ENCODE assay signal across 8 cellular contexts in genomic region chr3:179653777-179654117, GRCh38. TPM values are rescaled to one million over a fixed set of nuclear protein-coding genes. Genes with fewer than 3 reads are reported as not detected.
DNase-seq lines count a peak whose midpoint lies in the region; ATAC-seq lines count a peak whose summit lies in the region.

No MANE protein-coding gene starts in this region.

- H3K4me1 Mint-ChIP-seq in dendritic cell treated with granulocyte-macrophage colony-stimulating factor and Interleukin-4, amounts not matched to agents 40 ng/mL and 50 ng/mL, for 4 days (ENCODE audit: low read depth), result peaks cover 24% of the 10 kb centered on the region
- H3K4me1 Mint-ChIP-seq in naive thymus-derived CD4-positive, alpha-beta T cell, result peaks cover 22 to 58% (median 43%) of the 10 kb centered on the region in 7 donors

- peak overlapping the region; percentile 83 for H3K4me3 ChIP-seq in naive thymus-derived CD4-positive, alpha-beta T cell (ENCODE audit: low read length)

- H3K36me3 ChIP-seq in naive thymus-derived CD4-positive, alpha-beta T cell (ENCODE audit: control insufficient read depth in 2 of 3, insufficient read depth in 3 of 3, low read length in 3 of 3), result peaks cover 0 to 4% (median 0%) of the 10 kb centered on the region in 3 experiments

- no peaks in the 10 kb centered on the region for H3K36me3 Mint-ChIP-seq in dendritic cell treated with granulocyte-macrophage colony-stimulating factor and Interleukin-4, amounts not matched to agents 40 ng/mL and 50 ng/mL, for 4 days (ENCODE audit: low read depth)
- H3K36me3 Mint-ChIP-seq in naive thymus-derived CD4-positive, alpha-beta T cell, result peaks cover 0 to 14% (median 7%) of the 10 kb centered on the region in 5 donors

- DNase-seq in RKO (ENCODE audit: low spot score), result peak; percentile 48
- DNase-seq in naive thymus-derived CD4-positive, alpha-beta T cell, result peak in 2 of 9 donors; percentile 8 to 31
- DNase-seq in HPDE6-E6E7 (ENCODE audit: extremely low spot score), result no peak
- no peak for DNase-seq in T1000 (lab: John Stamatoyannopoulos, UW)

- H3K4me3 Mint-ChIP-seq in dendritic cell treated with granulocyte-macrophage colony-stimulating factor and Interleukin-4, amounts not matched to agents 40 ng/mL and 50 ng/mL, for 4 days, result peak overlapping the region; percentile 89
- H3K4me3 Mint-ChIP-seq in naive thymus-derived CD4-positive, alpha-beta T cell, result peak overlapping the region; percentile 87 to 98 (median 94)

- POLR2A ChIA-PET in naive thymus-derived CD4-positive, alpha-beta T cell (lab: Charles Lee), result interaction anchor here (0.9 to 1.4 kb wide), 5 partner anchors 49 to 504 kb away, joined by 3 to 5 read pairs (median 3); partner anchors contain the start of genes ACTL6A, MRPL47 and NDUFB5

- H3K4me1 ChIP-seq in naive thymus-derived CD4-positive, alpha-beta T cell (ENCODE audit: control insufficient read depth in 2 of 2, insufficient read depth in 2 of 2, low read length in 2 of 2), result peaks cover 0 to 7% of the 10 kb centered on the region in 2 donors

- intact Hi-C loops in dendritic cell treated with granulocyte-macrophage colony-stimulating factor and Interleukin-4, amounts not matched to agents 40 ng/mL and 50 ng/mL, for 4 days (cut with micrococcal nuclease), result loop anchor here (5.0 kb wide), 1 partner anchor 44 kb away; no protein-coding TSS in a partner anchor
- intact Hi-C loops in naive thymus-derived CD4-positive, alpha-beta T cell (cut with micrococcal nuclease), result loop anchor here (1.0 to 10.0 kb wide), 17 partner anchors 44 to 1259 kb away; partner anchors contain the start of genes MFN1 (in 2 of the 2), ACTL6A (in 1 of the 2), CCDC39 (in 1 of the 2) and FXR1 (in 1 of the 2)

- no peaks in the 10 kb centered on the region for H3K9me3 Mint-ChIP-seq in dendritic cell treated with granulocyte-macrophage colony-stimulating factor and Interleukin-4, amounts not matched to agents 40 ng/mL and 50 ng/mL, for 4 days
- H3K9me3 Mint-ChIP-seq in naive thymus-derived CD4-positive, alpha-beta T cell, result peaks cover 0 to 1% (median 0%) of the 10 kb centered on the region in 11 donors

- CTCF ChIA-PET in naive thymus-derived CD4-positive, alpha-beta T cell (lab: Charles Lee), result interaction anchor here (0.6 to 0.7 kb wide), 2 partner anchors 9 to 65 kb away, joined by 3 read pairs; no protein-coding TSS in a partner anchor

- no peaks in the 10 kb centered on the region for H3K27me3 ChIP-seq in naive thymus-derived CD4-positive, alpha-beta T cell (ENCODE audit: control insufficient read depth in 2 of 2, insufficient read depth in 2 of 2, low read length in 2 of 2)

- no peaks in the 10 kb centered on the region for H3K9me3 ChIP-seq in naive thymus-derived CD4-positive, alpha-beta T cell (ENCODE audit: control insufficient read depth in 2 of 3, low read length in 3 of 3)

- peak; percentile 1 for ATAC-seq in GM21723 (IDR thresholded peaks at IDR 0.05; ENCODE audit: unreplicated experiment)
- no peak for ATAC-seq in naive thymus-derived CD4-positive, alpha-beta T cell
- no peak for ATAC-seq in GM18867 (IDR thresholded peaks at IDR 0.05; ENCODE audit: unreplicated experiment)
- no peak for ATAC-seq in GM21526 (IDR thresholded peaks at IDR 0.05; ENCODE audit: low FRiP score, unreplicated experiment)

- H3K27ac Mint-ChIP-seq in dendritic cell treated with granulocyte-macrophage colony-stimulating factor and Interleukin-4, amounts not matched to agents 40 ng/mL and 50 ng/mL, for 4 days, result peak overlapping the region; percentile 75
- H3K27ac Mint-ChIP-seq in naive thymus-derived CD4-positive, alpha-beta T cell, result peak overlapping the region; percentile 84 to 90 (median 87)

- peak overlapping the region; percentile 74 for H3K27ac ChIP-seq in naive thymus-derived CD4-positive, alpha-beta T cell (ENCODE audit: low read depth, low read length)

- H3K27me3 Mint-ChIP-seq in dendritic cell treated with granulocyte-macrophage colony-stimulating factor and Interleukin-4, amounts not matched to agents 40 ng/mL and 50 ng/mL, for 4 days, result peaks cover 36% of the 10 kb centered on the region
- H3K27me3 Mint-ChIP-seq in naive thymus-derived CD4-positive, alpha-beta T cell, result peaks cover 0 to 19% (median 0%) of the 10 kb centered on the region in 5 donors

RNA-seq across cellular contexts. Expression of gene USP13, which starts 0.9 kb away (rescaled TPM):
- 1 to 10 TPM; 6.7 to 9.1 (median 8.4) TPM for total RNA-seq in naive thymus-derived CD4-positive, alpha-beta T cell
- 1 to 10 TPM; 5.7 to 7.7 TPM for polyA plus RNA-seq in naive thymus-derived CD4-positive, alpha-beta T cell

RNA-seq across cellular contexts. Expression of gene NDUFB5, which starts 49.2 kb away (rescaled TPM):
- 10 to 100 TPM; 33.4 to 80.2 (median 62.8) TPM for total RNA-seq in naive thymus-derived CD4-positive, alpha-beta T cell
- polyA plus RNA-seq in naive thymus-derived CD4-positive, alpha-beta T cell, result 100 to 1,000 TPM in 1 of 2 donors, 10 to 100 TPM in 1; 45.7 to 105 TPM

RNA-seq across cellular contexts. Expression of gene MRPL47, which starts 49.3 kb away (rescaled TPM):
- total RNA-seq in naive thymus-derived CD4-positive, alpha-beta T cell, result 10 to 100 TPM; 14.4 to 41.4 (median 18.5) TPM
- 10 to 100 TPM; 45.1 to 50.5 TPM for polyA plus RNA-seq in naive thymus-derived CD4-positive, alpha-beta T cell
